In the genomic region with DNA sequence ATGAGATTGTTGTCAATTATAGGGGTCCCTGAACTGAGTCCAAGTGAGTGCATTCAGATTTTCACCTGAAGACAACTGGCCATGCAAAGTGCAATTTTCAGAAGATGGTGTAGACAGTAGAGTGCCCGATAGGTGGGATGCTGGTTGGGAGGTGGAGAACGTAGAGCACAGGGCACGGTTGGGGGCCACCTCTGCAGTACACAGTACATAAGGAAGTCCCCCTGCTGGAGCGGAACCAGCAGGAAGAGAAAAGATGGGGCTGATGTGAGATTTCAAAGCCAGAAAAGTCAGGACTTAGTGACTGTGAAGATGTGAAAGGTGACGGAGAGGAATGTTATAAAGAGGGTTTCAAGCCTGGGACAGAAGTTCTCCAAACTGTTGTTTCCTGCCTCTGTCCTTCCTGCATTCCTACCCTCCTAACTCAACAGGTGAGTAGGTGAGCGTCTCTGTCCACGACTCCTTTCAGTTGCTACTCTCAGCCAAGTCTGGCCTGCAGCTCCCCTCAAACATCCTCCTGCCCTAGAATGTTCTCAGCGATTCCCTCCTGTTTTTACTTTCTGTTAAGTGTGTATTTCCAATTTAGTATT, we compare ENCODE assay signal across 23 cellular contexts.
DNase-seq lines count a peak whose midpoint lies in the region; ATAC-seq, FAIRE-seq and TF ChIP-seq lines count a peak whose summit lies in the region.
"Had no signal": no experiment of that assay in that cellular context is flagged by ENCODE, and none has a peak within 500 bp of the region (broad histone marks: within the 10 kb centered on the region; RNA-seq: fewer than 3 reads in every experiment).

No MANE protein-coding gene starts in this region.

- no peaks in the 10 kb centered on the region for H3K36me3 ChIP-seq in GM23338 (ENCODE audit: insufficient read depth)
- no peaks in the 10 kb centered on the region for H3K36me3 ChIP-seq in K562 (ENCODE audit: control insufficient read depth, insufficient read depth, low read length)
- H3K36me3 ChIP-seq in mesendoderm (ENCODE audit: control insufficient read depth, insufficient read depth, low read length), result no peaks in the 10 kb centered on the region

- H3K9me3 ChIP-seq in K562 (replicated peaks; ENCODE audit: control insufficient read depth, insufficient read depth, low read depth, low read length), result no peaks in the 10 kb centered on the region

- TF ChIP-seq RAD21 in K562 (CRISPR knock-in tag; conservative IDR thresholded peaks at IDR 0.05 in 1 of 2, IDR thresholded peaks at IDR 0.05 in 1 of 2), result no peak

- POLR2A ChIA-PET in K562 (lab: Yijun Ruan, JAX), result interaction anchor here (1.8 kb wide), 1 partner anchor 11 kb away, joined by 5 read pairs; no protein-coding TSS in a partner anchor

- H3K9me3 Mint-ChIP-seq in GM23338, result no peaks in the 10 kb centered on the region
- peaks cover 4% of the 10 kb centered on the region for H3K9me3 Mint-ChIP-seq in type B pancreatic cell
- H3K9me3 Mint-ChIP-seq: HFFc6 had no signal

- H3K4me3 ChIP-seq in GM23338 (no peak overlapping the region), K562 (no peak overlapping the region), mesendoderm (ENCODE audit: low read length) (no peak overlapping the region)
- H3K4me3 ChIP-seq: SK-N-MC had no signal

- no peaks in the 10 kb centered on the region for H3K9me2 ChIP-seq in GM23338 (ENCODE audit: insufficient read depth)

- no peak overlapping the region for H3K4ac ChIP-seq in mesendoderm (ENCODE audit: low read depth, low read length)

- TF ChIP-seq CTCF in GM23338 (conservative IDR thresholded peaks at IDR 0.05; ENCODE audit: low read depth in 2 of 2) (no peak), K562 (IDR thresholded peaks at IDR 0.05 in 2 of 3, conservative IDR thresholded peaks at IDR 0.05 in 1 of 3; ENCODE audit: insufficient read depth in 2 of 3, low read depth in 1 of 3, low read length in 3 of 3) (no peak), type B pancreatic cell (conservative IDR thresholded peaks at IDR 0.05) (no peak)

- H3F3A ChIP-seq in GM23338 (replicated peaks; ENCODE audit: low read depth), result no peaks in the 10 kb centered on the region

- H2BK120ac ChIP-seq in mesendoderm (ENCODE audit: low read depth, low read length), result no peak overlapping the region

- no peaks in the 10 kb centered on the region for H3K36me3 Mint-ChIP-seq in GM23338 (ENCODE audit: low read depth)
- peaks cover 14% of the 10 kb centered on the region for H3K36me3 Mint-ChIP-seq in type B pancreatic cell
- H3K36me3 Mint-ChIP-seq: CD4-positive, alpha-beta memory T cell had no signal

- no peaks in the 10 kb centered on the region for H3K9me1 ChIP-seq in K562 (ENCODE audit: control insufficient read depth, insufficient read depth, low read length)

- H3K56ac ChIP-seq in mesendoderm (ENCODE audit: low read length), result no peak overlapping the region

- H4K5ac ChIP-seq in mesendoderm (ENCODE audit: low read length), result no peak overlapping the region

- no peak overlapping the region; the same call in 1 of the 2 replicates for H3K4me2 ChIP-seq in GM23338
- H3K4me2 ChIP-seq in K562 (ENCODE audit: insufficient read depth, low read length), result no peak overlapping the region
- H3K4me2 ChIP-seq in mesendoderm (ENCODE audit: low read length), result no peak overlapping the region
- H3K4me2 ChIP-seq: KMS-11 had no signal

- 0 out of 2 replicates have a peak, but pooled peaks cover 23% of the 10 kb centered on the region for H3K79me2 ChIP-seq in GM23338 (replicated peaks; ENCODE audit: insufficient read depth)
- no peaks in the 10 kb centered on the region for H3K79me2 ChIP-seq in K562 (ENCODE audit: control insufficient read depth, insufficient read depth, low read length)
- no peaks in the 10 kb centered on the region for H3K79me2 ChIP-seq in mesendoderm (ENCODE audit: control insufficient read depth, insufficient read depth, low read length)

- H3K9ac ChIP-seq in K562 (ENCODE audit: insufficient read depth in 1 of 2, low read depth in 2 of 2, low read length in 2 of 2), result no peak overlapping the region
- H3K9ac ChIP-seq in mesendoderm (ENCODE audit: low read length), result no peak overlapping the region
- H3K9ac ChIP-seq: KMS-11 had no signal

- no peak for TF ChIP-seq POLR2A in K562 (conservative IDR thresholded peaks at IDR 0.05)

- no TSS peak for BruUV-seq in K562 (replicated peaks; lab: Mats Ljungman, UMichigan)

- H3K4me1 Mint-ChIP-seq in GM23338 (peaks cover 45% of the 10 kb centered on the region), type B pancreatic cell (ENCODE audit: unreplicated experiment) (peaks cover 48% of the 10 kb centered on the region)

- H3K4me3 Mint-ChIP-seq in GM23338 (no peak overlapping the region), type B pancreatic cell (no peak overlapping the region)
- H3K4me3 Mint-ChIP-seq: CD4-positive, alpha-beta memory T cell; HFFc6 had no signal

- no peaks in the 10 kb centered on the region for H3K27me3 Mint-ChIP-seq in GM23338 (ENCODE audit: insufficient read depth, low read depth, poor library complexity)
- H3K27me3 Mint-ChIP-seq in type B pancreatic cell, result no peaks in the 10 kb centered on the region

- no peak overlapping the region for H4K8ac ChIP-seq in mesendoderm (ENCODE audit: low read depth, low read length)

- H3K18ac ChIP-seq in mesendoderm (ENCODE audit: low read length), result no peak overlapping the region

- H2BK15ac ChIP-seq in mesendoderm (replicated peaks; ENCODE audit: low read depth), result no peak overlapping the region

- H3K27me3 ChIP-seq in GM23338 (ENCODE audit: insufficient read depth), result no peaks in the 10 kb centered on the region
- no peaks in the 10 kb centered on the region for H3K27me3 ChIP-seq in K562 (ENCODE audit: control insufficient read depth in 2 of 2, insufficient read depth in 2 of 2, low read length in 2 of 2)
- H3K27me3 ChIP-seq in mesendoderm (ENCODE audit: insufficient read depth, low read length, poor library complexity), result no peaks in the 10 kb centered on the region

- intact Hi-C loops in K562 (cut with micrococcal nuclease), result no loop called here

- H3K27ac ChIP-seq in GM23338 (ENCODE audit: low read depth), result peak overlapping the region; percentile 27; the same call in 1 of the 2 replicates
- no peak overlapping the region for H3K27ac ChIP-seq in K562 (ENCODE audit: extremely low read depth, low read depth, low read length)
- no peak overlapping the region for H3K27ac ChIP-seq in mesendoderm (ENCODE audit: low read depth, low read length)
- H3K27ac ChIP-seq: HL-60, KMS-11, SK-N-MC had no signal

- H3K23ac ChIP-seq in mesendoderm (ENCODE audit: low read length), result no peak overlapping the region

- CTCF ChIA-PET in K562 (lab: Yijun Ruan, JAX; ENCODE audit: low intra/inter-chr PET ratio), result no interaction called here

- H3K4me1 ChIP-seq in GM23338 (ENCODE audit: insufficient read depth) (peaks cover 23% of the 10 kb centered on the region), K562 (replicated peaks in 1 of 2; ENCODE audit: control insufficient read depth in 2 of 2, insufficient read depth in 2 of 2, low read length in 2 of 2) (peaks cover 3% of the 10 kb centered on the region in 2 experiments; a peak in 3 of 5 replicates), mesendoderm (ENCODE audit: control insufficient read depth, low read depth, low read length) (peaks cover 5% of the 10 kb centered on the region)

- H3K27ac Mint-ChIP-seq in GM23338, result no peak overlapping the region
- H3K27ac Mint-ChIP-seq in type B pancreatic cell, result no peak overlapping the region
- H3K27ac Mint-ChIP-seq: CD4-positive, alpha-beta memory T cell; HFFc6 had no signal

- no peak overlapping the region for H2BK5ac ChIP-seq in mesendoderm (ENCODE audit: low read length)

- H4K20me1 ChIP-seq in GM23338 (replicated peaks; ENCODE audit: insufficient read depth) (no peaks in the 10 kb centered on the region), K562 (replicated peaks; ENCODE audit: control insufficient read depth, insufficient read depth, low read length) (no peaks in the 10 kb centered on the region)

- ATAC-seq in GM23338 (peak; percentile 74), K562 (peak; percentile 52), GM21529 (IDR thresholded peaks at IDR 0.05; ENCODE audit: unreplicated experiment) (no peak)

- H2AK5ac ChIP-seq in mesendoderm (ENCODE audit: low read length), result no peak overlapping the region

- no peaks in the 10 kb centered on the region for H3K79me1 ChIP-seq in mesendoderm (ENCODE audit: low read length)

- no peak overlapping the region for H2AFZ ChIP-seq in GM23338
- peak overlapping the region; percentile 63; the same call in 1 of the 2 replicates for H2AFZ ChIP-seq in K562 (ENCODE audit: low read depth, low read length)

- in situ Hi-C loops in K562 (cut with MboI), result no loop called here

- FAIRE-seq in K562 (lab: Jason Lieb, UNC) (no peak), HTR-8/SVneo (lab: Jason Lieb, UNC) (no peak)
- FAIRE-seq: G401.6, GM18507, H54 had no signal

- 61% methylated on average over 8 of the region's 8 CpGs for WGBS in K562 (ENCODE audit: insufficient coverage, low coverage, missing lambda C conversion rate)
- no CpG with 5 or more reads among the region's 8 CpGs for WGBS in mesendoderm (ENCODE audit: extremely low coverage, insufficient coverage, low lambda C conversion rate)

- no peak for TF ChIP-seq EP300 in K562 (IDR thresholded peaks at IDR 0.05; ENCODE audit: low read length)

- peak; percentile 57 for DNase-seq in GM23338 (ENCODE audit: low spot score)
- DNase-seq in K562 (ENCODE audit: extremely low read depth in 1 of 4, low spot score in 3 of 4), result no peak
- DNase-seq in mesendoderm, result peak; percentile 44
- DNase-seq in type B pancreatic cell (ENCODE audit: extremely low spot score, unreplicated experiment), result no peak
- no peak for DNase-seq in HTR-8/SVneo (ENCODE audit: insufficient read length, low spot score)
- no peak for DNase-seq in stimulated activated CD4-positive, alpha-beta T cell treated with anti-CD3 and anti-CD28 coated beads, Interleukin-12 subunit alpha, Interleukin-12 subunit beta, amount 100 ng/mL, for 4 hours
- DNase-seq: CD4-positive, alpha-beta memory T cell; HFFc6; MV-4-11; NCI-H1105 treated with DMSO at 0.1 percent for 48 hours; NCI-H2081; NCI-H2171 treated with DMSO at 0.1 percent for 48 hours; NCI-H524 treated with DMSO at 0.1 percent for 48 hours; RPMI8226; SHP77; SW 1271 had no signal

TF ChIP-seq in GM23338, 12 proteins besides CTCF, POLR2A, EP300 and RAD21 (continues in another document):
- no peak for TF ChIP-seq EZH2 (IDR thresholded peaks at IDR 0.05; ENCODE audit: low read depth, unreplicated experiment)

TF ChIP-seq in K562, 482 proteins besides CTCF, POLR2A, EP300 and RAD21 (continues in another document):
- TF ChIP-seq CHCHD3 (CRISPR knock-in tag; IDR thresholded peaks at IDR 0.05) (no peak), SPI1 (IDR thresholded peaks at IDR 0.05; ENCODE audit: borderline replicate concordance, low read depth, low read length) (no peak), C11orf30 (IDR thresholded peaks at IDR 0.05; ENCODE audit: low read depth) (no peak), ATF4 (CRISPR knock-in tag; IDR thresholded peaks at IDR 0.05) (no peak), NFE2 (IDR thresholded peaks at IDR 0.05; ENCODE audit: low read depth) (no peak)

Comparison
In these comparisons a context has a peak if more than half of its experiments do, and no peak if none do; other contexts are left out.
1. DNase-seq: peak in GM23338 (single experiment) and mesendoderm (single experiment); none in K562 (0 of 4), type B pancreatic cell (single experiment), HTR-8/SVneo (single experiment) and stimulated activated CD4-positive, alpha-beta T cell treated with anti-CD3 and anti-CD28 coated beads, Interleukin-12 subunit alpha, Interleukin-12 subunit beta, amount 100 ng/mL, for 4 hours (single experiment).